8 cellular contexts compared by ENCODE assay signal in the genomic region with DNA sequence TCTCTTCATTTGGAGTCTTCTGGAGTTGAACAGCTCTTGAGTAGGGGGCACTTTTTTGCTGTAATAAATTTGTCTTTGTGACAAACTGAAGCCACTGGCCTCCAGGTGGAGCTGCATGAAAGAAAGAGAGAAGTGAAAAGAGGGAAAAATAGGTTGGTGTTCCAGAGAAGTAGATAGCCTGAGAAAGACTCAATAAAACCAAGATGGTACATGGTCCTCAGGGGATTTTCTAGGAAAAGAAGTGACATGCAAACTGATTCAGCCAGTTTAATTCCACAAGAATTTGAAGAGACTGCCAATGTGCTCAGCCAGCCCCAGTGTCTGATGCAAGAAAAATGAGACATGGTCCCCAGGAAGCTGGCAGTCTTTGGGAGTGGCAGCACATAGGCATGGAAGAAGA.
DNase-seq lines count a peak whose midpoint lies in the region; ATAC-seq, FAIRE-seq and TF ChIP-seq lines count a peak whose summit lies in the region.

No MANE protein-coding gene starts in this region.

- no peaks in the 10 kb centered on the region for H3K79me2 ChIP-seq in OCI-LY7 (ENCODE audit: insufficient read depth, low read depth, low read length)
- no peaks in the 10 kb centered on the region for H3K79me2 ChIP-seq in osteoblast (ENCODE audit: insufficient read depth, low read length)

- intact Hi-C loops in OCI-LY7 (cut with micrococcal nuclease; ENCODE audit: unreplicated experiment) = loop anchor here (1.0 kb wide), 1 partner anchor 539 kb away; no protein-coding TSS in a partner anchor

- ATAC-seq in A549 = no peak; a peak in 2 of 6 replicates
- ATAC-seq in esophagus mucosa = peak; percentile 41
- ATAC-seq in GM18909 (IDR thresholded peaks at IDR 0.05; ENCODE audit: poor library complexity, unreplicated experiment) = no peak

- POLR2A ChIA-PET in A549 (lab: Yijun Ruan, JAX) = interaction anchor here (1.5 kb wide), 1 partner anchor 540 kb away, joined by 4 read pairs; no protein-coding TSS in a partner anchor
- POLR2A ChIA-PET in GM10248 (lab: Yijun Ruan, JAX) = no interaction called here
- POLR2A ChIA-PET in OCI-LY7 (lab: Charles Lee) = no interaction called here

- no peaks in the 10 kb centered on the region for H4K20me1 ChIP-seq in OCI-LY7 (ENCODE audit: insufficient read depth, low read length)
- no peaks in the 10 kb centered on the region for H4K20me1 ChIP-seq in osteoblast (ENCODE audit: insufficient read depth, low read length)

- TF ChIP-seq CTCF in A549 (IDR thresholded peaks at IDR 0.05) (peak; percentile 49), GM10248 (IDR thresholded peaks at IDR 0.05; ENCODE audit: control extremely low read depth, extremely low read depth, low read depth, missing control alignments) (peak; percentile 40), OCI-LY7 (conservative IDR thresholded peaks at IDR 0.05; ENCODE audit: low read length) (peak; percentile 75), osteoblast (IDR thresholded peaks at IDR 0.05; ENCODE audit: extremely low read depth, low read depth, low read length) (peak; percentile 57)

- CTCF ChIA-PET in A549 (lab: Yijun Ruan, JAX) (interaction anchor here (0.6 to 2.5 kb wide), 21 partner anchors 10 to 702 kb away, joined by 3 to 23 read pairs (median 3); no protein-coding TSS in a partner anchor), GM10248 (lab: Yijun Ruan, JAX) (interaction anchor here (0.7 to 2.4 kb wide), 11 partner anchors 11 to 617 kb away, joined by 3 to 19 read pairs (median 4); no protein-coding TSS in a partner anchor), OCI-LY7 (lab: Charles Lee; ENCODE audit: unreplicated experiment) (interaction anchor here (0.6 kb wide), 1 partner anchor 207 kb away, joined by 4 read pairs; no protein-coding TSS in a partner anchor)

- no peak overlapping the region for H3K27ac ChIP-seq in A549
- H3K27ac ChIP-seq in OCI-LY7 (ENCODE audit: low read depth, low read length, poor library complexity, severe bottlenecking) = no peak overlapping the region
- H3K27ac ChIP-seq in osteoblast (ENCODE audit: low read depth, low read length) = no peak overlapping the region

- H3K9me3 ChIP-seq in A549 (peaks cover 11% of the 10 kb centered on the region; the same call in 1 of the 3 replicates), OCI-LY7 (ENCODE audit: low read length) (no peaks in the 10 kb centered on the region), osteoblast (ENCODE audit: low read depth, low read length) (no peaks in the 10 kb centered on the region)

- H2AFZ ChIP-seq in OCI-LY7 (ENCODE audit: low read length) (no peak overlapping the region), osteoblast (ENCODE audit: low read length) (no peak overlapping the region)

- H3K4me3 ChIP-seq in A549 (no peak overlapping the region), OCI-LY7 (ENCODE audit: low read depth, low read length, poor library complexity, severe bottlenecking) (no peak overlapping the region), osteoblast (ENCODE audit: insufficient read depth, low read length) (no peak overlapping the region)

- FAIRE-seq in A549 (lab: Jason Lieb, UNC) = no peak

- peak; percentile 66 to 68 for TF ChIP-seq RAD21 in A549 (conservative IDR thresholded peaks at IDR 0.05 in 1 of 2, IDR thresholded peaks at IDR 0.05 in 1 of 2)

- no TSS peak for BruUV-seq in OCI-LY7 (replicated peaks; lab: Mats Ljungman, UMichigan)

- H3K4me1 ChIP-seq in A549 (no peaks in the 10 kb centered on the region), OCI-LY7 (ENCODE audit: insufficient read depth, low read length, poor library complexity, severe bottlenecking) (no peaks in the 10 kb centered on the region), osteoblast (ENCODE audit: insufficient read depth, low read length) (no peaks in the 10 kb centered on the region)

- peak in 1 of 2 experiments; percentile 29 for DNase-seq in A549 (ENCODE audit: low read depth in 1 of 2, low spot score in 1 of 2)
- DNase-seq in GM10248 (ENCODE audit: extremely low spot score) = no peak
- DNase-seq in OCI-LY7 (ENCODE audit: low spot score) = peak; percentile 27
- no peak for DNase-seq in osteoblast (ENCODE audit: insufficient read length, low spot score, missing footprints)
- no peak for DNase-seq in DMS79 (lab: John Stamatoyannopoulos, UW)
- no peak for DNase-seq in effector CD4-positive, alpha-beta T cell

- no peaks in the 10 kb centered on the region for H3K9me2 ChIP-seq in OCI-LY7 (ENCODE audit: insufficient read depth, low read length)

- H3K36me3 ChIP-seq in OCI-LY7 (ENCODE audit: insufficient read depth, low read length) = no peaks in the 10 kb centered on the region
- no peaks in the 10 kb centered on the region for H3K36me3 ChIP-seq in osteoblast (ENCODE audit: insufficient read depth, low read length)

- peaks cover 8% of the 10 kb centered on the region for H3K27me3 ChIP-seq in osteoblast (ENCODE audit: insufficient read depth, low read length)

- H3K4me2 ChIP-seq in A549 (no peak overlapping the region), OCI-LY7 (ENCODE audit: low read length) (no peak overlapping the region), osteoblast (ENCODE audit: insufficient read depth, low read length) (no peak overlapping the region)

- no peak for TF ChIP-seq POLR2A in A549 (IDR thresholded peaks at IDR 0.05; ENCODE audit: low read length)

- no peak for TF ChIP-seq EP300 in A549 (IDR thresholded peaks at IDR 0.05)

TF ChIP-seq in A549, 52 proteins besides CTCF, POLR2A, EP300 and RAD21:
- peak; percentile 61 for TF ChIP-seq SMC3 (IDR thresholded peaks at IDR 0.05)
- TF ChIP-seq FOSL2 (IDR thresholded peaks at IDR 0.05) = no peak
- no peak for TF ChIP-seq FOSL2 (CRISPR knock-in tag; IDR thresholded peaks at IDR 0.05)
